9 cellular contexts compared by ENCODE assay signal in genomic region chrX:9342581-9343051, GRCh38.
DNase-seq lines count a peak whose midpoint lies in the region; ATAC-seq and TF ChIP-seq lines count a peak whose summit lies in the region.
"Had no signal": no experiment of that assay in that cellular context is flagged by ENCODE, and none has a peak within 500 bp of the region (broad histone marks: within the 10 kb centered on the region; RNA-seq: fewer than 3 reads in every experiment).

No MANE protein-coding gene starts in this region.

- peak overlapping the region in 17 of 59 donors; percentile 11 to 85 (median 43) for H3K27ac ChIP-seq in dorsolateral prefrontal cortex
- H3K27ac ChIP-seq: 22Rv1 had no signal

- H3K27me3 Mint-ChIP-seq in activated CD4-positive, alpha-beta T cell treated with anti-CD3 and anti-CD28 coated beads, Interleukin-2, amount 10 ng/mL, durations not matched to agents 7 days and 5 days = no peaks in the 10 kb centered on the region

- peak overlapping the region; percentile 73 for H3K27ac Mint-ChIP-seq in activated CD4-positive, alpha-beta T cell treated with anti-CD3 and anti-CD28 coated beads, Interleukin-2, amount 10 ng/mL, durations not matched to agents 7 days and 5 days

- CTCF ChIA-PET in activated CD4-positive, alpha-beta T cell treated with anti-CD3 and anti-CD28 coated beads, Interleukin-2, amount 10 ng/mL, durations not matched to agents 7 days and 5 days (lab: Charles Lee) = interaction anchor here (1.0 kb wide), 1 partner anchor 30 kb away, joined by 3 read pairs; no protein-coding TSS in a partner anchor

- H3K9me3 Mint-ChIP-seq in activated CD4-positive, alpha-beta T cell treated with anti-CD3 and anti-CD28 coated beads, Interleukin-2, amount 10 ng/mL, durations not matched to agents 7 days and 5 days = no peaks in the 10 kb centered on the region

- intact Hi-C loops in dorsolateral prefrontal cortex (cut with DNase I) = loop anchor here (1.0 to 5.0 kb wide), 2 partner anchors 121 to 365 kb away; no protein-coding TSS in a partner anchor

- H3K4me3 ChIP-seq in dorsolateral prefrontal cortex = peak overlapping the region in 42 of 59 donors; percentile 2 to 61 (median 36)

- H3K4me1 Mint-ChIP-seq in activated CD4-positive, alpha-beta T cell treated with anti-CD3 and anti-CD28 coated beads, Interleukin-2, amount 10 ng/mL, durations not matched to agents 7 days and 5 days = peaks cover 34% of the 10 kb centered on the region

- DNase-seq in DMS 273 (lab: John Stamatoyannopoulos, UW; ENCODE audit: unreplicated experiment) (peak; percentile 86), DMS 273 treated with DMSO at 0.1 percent for 48 hours (lab: John Stamatoyannopoulos, UW) (no peak), NCI-H2227 treated with DMSO at 0.1 percent for 48 hours (lab: John Stamatoyannopoulos, UW) (peak; percentile 87), dorsolateral prefrontal cortex (peak; percentile 50 to 83 (median 74)), left lobe of liver (ENCODE audit: low spot score) (peak; percentile 79)
- peak; percentile 60 for DNase-seq in activated CD4-positive, alpha-beta T cell treated with anti-CD3 and anti-CD28 coated beads, Interleukin-2, amount 10 ng/mL, durations not matched to agents 7 days and 5 days
- DNase-seq in stimulated activated CD4-positive, alpha-beta T cell treated with anti-CD3 and anti-CD28 coated beads, Interleukin-2, amount 100 ng/mL, for 24 hours = peak; percentile 48 to 54

- ATAC-seq in left lobe of liver (peak; percentile 96), HG03039 (IDR thresholded peaks at IDR 0.05; ENCODE audit: unreplicated experiment) (no peak)

- TF ChIP-seq CTCF in dorsolateral prefrontal cortex (IDR thresholded peaks at IDR 0.05 in 54 of 56, conservative IDR thresholded peaks at IDR 0.05 in 2 of 56; ENCODE audit: low read depth in 1 of 56, partially characterized antibody in 56 of 56) = peak in 1 of 56 donors; percentile 15

- POLR2A ChIA-PET in activated CD4-positive, alpha-beta T cell treated with anti-CD3 and anti-CD28 coated beads, Interleukin-2, amount 10 ng/mL, durations not matched to agents 7 days and 5 days (lab: Charles Lee) = no interaction called here

- peaks cover 0 to 49% (median 5%) of the 10 kb centered on the region in 45 donors for H3K27me3 ChIP-seq in dorsolateral prefrontal cortex

- peak overlapping the region; percentile 36 for H3K4me3 Mint-ChIP-seq in activated CD4-positive, alpha-beta T cell treated with anti-CD3 and anti-CD28 coated beads, Interleukin-2, amount 10 ng/mL, durations not matched to agents 7 days and 5 days

- no peaks in the 10 kb centered on the region for H3K36me3 Mint-ChIP-seq in activated CD4-positive, alpha-beta T cell treated with anti-CD3 and anti-CD28 coated beads, Interleukin-2, amount 10 ng/mL, durations not matched to agents 7 days and 5 days (ENCODE audit: low read depth)
